Comparison of ENCODE assay signal across 1 cellular context in the genomic region with DNA sequence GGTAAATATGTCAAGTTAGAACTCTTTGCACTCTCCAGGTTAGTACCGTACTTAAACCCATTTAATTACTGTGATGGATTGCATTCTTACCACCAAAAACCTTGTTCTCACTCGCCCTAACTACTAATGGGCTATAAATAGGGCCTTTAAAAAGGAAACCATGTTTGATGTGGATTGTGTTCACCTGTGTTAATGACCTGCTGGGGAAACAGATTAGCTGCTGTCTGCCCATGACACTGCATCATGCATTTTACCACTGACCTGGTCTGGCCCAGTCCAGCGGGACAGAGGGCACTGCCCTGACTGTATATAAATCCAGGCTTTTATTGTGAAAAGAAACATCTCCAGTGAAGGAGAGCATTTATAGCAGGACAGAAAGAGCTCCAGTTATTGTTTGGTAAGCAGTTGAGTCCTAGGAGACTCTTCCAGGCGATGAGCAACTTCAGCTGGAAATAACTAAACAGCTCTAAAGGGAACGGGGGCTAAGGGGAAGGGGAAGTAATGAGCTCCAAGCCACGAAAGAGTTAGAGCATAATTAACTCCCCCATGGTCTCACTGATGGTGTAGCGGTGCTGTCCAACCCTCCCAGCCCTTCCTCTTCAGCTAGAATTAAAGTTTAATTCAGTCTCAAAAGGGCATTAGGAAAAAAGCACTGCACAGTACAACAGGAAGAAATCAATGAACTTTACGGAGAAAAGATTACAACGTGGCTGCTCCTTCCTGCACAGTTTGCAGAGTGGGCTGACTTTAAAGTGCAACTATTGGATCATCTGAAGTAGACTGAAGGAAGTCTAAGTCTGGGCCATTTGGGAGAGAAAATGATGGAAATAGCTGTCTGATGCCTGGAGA.
TF ChIP-seq lines count a peak whose summit lies in the region.

No MANE protein-coding gene starts in this region.

TF ChIP-seq in GM23338, 12 proteins besides CTCF, POLR2A, EP300 and RAD21 (continued from another document):
- TF ChIP-seq, protein P1, sequence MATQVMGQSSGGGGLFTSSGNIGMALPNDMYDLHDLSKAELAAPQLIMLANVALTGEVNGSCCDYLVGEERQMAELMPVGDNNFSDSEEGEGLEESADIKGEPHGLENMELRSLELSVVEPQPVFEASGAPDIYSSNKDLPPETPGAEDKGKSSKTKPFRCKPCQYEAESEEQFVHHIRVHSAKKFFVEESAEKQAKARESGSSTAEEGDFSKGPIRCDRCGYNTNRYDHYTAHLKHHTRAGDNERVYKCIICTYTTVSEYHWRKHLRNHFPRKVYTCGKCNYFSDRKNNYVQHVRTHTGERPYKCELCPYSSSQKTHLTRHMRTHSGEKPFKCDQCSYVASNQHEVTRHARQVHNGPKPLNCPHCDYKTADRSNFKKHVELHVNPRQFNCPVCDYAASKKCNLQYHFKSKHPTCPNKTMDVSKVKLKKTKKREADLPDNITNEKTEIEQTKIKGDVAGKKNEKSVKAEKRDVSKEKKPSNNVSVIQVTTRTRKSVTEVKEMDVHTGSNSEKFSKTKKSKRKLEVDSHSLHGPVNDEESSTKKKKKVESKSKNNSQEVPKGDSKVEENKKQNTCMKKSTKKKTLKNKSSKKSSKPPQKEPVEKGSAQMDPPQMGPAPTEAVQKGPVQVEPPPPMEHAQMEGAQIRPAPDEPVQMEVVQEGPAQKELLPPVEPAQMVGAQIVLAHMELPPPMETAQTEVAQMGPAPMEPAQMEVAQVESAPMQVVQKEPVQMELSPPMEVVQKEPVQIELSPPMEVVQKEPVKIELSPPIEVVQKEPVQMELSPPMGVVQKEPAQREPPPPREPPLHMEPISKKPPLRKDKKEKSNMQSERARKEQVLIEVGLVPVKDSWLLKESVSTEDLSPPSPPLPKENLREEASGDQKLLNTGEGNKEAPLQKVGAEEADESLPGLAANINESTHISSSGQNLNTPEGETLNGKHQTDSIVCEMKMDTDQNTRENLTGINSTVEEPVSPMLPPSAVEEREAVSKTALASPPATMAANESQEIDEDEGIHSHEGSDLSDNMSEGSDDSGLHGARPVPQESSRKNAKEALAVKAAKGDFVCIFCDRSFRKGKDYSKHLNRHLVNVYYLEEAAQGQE (IDR thresholded peaks at IDR 0.05; ENCODE audit: unreplicated experiment): no peak
- TF ChIP-seq CREB1 (CRISPR knock-in tag; IDR thresholded peaks at IDR 0.05; ENCODE audit: low read depth) (no peak), STAT1 (IDR thresholded peaks at IDR 0.05; ENCODE audit: unreplicated experiment) (no peak), POLR2AphosphoS5 (IDR thresholded peaks at IDR 0.05; ENCODE audit: low read depth) (no peak), EZH2phosphoT487 (IDR thresholded peaks at IDR 0.05; ENCODE audit: unreplicated experiment) (no peak)
- TF ChIP-seq, protein P2, sequence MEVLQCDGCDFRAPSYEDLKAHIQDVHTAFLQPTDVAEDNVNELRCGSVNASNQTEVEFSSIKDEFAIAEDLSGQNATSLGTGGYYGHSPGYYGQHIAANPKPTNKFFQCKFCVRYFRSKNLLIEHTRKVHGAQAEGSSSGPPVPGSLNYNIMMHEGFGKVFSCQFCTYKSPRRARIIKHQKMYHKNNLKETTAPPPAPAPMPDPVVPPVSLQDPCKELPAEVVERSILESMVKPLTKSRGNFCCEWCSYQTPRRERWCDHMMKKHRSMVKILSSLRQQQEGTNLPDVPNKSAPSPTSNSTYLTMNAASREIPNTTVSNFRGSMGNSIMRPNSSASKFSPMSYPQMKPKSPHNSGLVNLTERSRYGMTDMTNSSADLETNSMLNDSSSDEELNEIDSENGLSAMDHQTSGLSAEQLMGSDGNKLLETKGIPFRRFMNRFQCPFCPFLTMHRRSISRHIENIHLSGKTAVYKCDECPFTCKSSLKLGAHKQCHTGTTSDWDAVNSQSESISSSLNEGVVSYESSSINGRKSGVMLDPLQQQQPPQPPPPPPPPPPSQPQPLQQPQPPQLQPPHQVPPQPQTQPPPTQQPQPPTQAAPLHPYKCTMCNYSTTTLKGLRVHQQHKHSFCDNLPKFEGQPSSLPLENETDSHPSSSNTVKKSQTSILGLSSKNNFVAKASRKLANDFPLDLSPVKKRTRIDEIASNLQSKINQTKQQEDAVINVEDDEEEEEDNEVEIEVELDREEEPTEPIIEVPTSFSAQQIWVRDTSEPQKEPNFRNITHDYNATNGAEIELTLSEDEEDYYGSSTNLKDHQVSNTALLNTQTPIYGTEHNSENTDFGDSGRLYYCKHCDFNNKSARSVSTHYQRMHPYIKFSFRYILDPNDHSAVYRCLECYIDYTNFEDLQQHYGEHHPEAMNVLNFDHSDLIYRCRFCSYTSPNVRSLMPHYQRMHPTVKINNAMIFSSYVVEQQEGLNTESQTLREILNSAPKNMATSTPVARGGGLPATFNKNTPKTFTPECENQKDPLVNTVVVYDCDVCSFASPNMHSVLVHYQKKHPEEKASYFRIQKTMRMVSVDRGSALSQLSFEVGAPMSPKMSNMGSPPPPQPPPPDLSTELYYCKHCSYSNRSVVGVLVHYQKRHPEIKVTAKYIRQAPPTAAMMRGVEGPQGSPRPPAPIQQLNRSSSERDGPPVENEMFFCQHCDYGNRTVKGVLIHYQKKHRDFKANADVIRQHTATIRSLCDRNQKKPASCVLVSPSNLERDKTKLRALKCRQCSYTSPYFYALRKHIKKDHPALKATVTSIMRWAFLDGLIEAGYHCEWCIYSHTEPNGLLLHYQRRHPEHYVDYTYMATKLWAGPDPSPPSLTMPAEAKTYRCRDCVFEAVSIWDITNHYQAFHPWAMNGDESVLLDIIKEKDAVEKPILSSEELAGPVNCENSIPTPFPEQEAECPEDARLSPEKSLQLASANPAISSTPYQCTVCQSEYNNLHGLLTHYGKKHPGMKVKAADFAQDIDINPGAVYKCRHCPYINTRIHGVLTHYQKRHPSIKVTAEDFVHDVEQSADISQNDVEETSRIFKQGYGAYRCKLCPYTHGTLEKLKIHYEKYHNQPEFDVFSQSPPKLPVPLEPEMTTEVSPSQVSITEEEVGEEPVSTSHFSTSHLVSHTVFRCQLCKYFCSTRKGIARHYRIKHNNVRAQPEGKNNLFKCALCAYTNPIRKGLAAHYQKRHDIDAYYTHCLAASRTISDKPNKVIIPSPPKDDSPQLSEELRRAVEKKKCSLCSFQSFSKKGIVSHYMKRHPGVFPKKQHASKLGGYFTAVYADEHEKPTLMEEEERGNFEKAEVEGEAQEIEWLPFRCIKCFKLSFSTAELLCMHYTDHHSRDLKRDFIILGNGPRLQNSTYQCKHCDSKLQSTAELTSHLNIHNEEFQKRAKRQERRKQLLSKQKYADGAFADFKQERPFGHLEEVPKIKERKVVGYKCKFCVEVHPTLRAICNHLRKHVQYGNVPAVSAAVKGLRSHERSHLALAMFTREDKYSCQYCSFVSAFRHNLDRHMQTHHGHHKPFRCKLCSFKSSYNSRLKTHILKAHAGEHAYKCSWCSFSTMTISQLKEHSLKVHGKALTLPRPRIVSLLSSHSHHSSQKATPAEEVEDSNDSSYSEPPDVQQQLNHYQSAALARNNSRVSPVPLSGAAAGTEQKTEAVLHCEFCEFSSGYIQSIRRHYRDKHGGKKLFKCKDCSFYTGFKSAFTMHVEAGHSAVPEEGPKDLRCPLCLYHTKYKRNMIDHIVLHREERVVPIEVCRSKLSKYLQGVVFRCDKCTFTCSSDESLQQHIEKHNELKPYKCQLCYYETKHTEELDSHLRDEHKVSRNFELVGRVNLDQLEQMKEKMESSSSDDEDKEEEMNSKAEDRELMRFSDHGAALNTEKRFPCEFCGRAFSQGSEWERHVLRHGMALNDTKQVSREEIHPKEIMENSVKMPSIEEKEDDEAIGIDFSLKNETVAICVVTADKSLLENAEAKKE (CRISPR knock-in tag; IDR thresholded peaks at IDR 0.05): no peak
- TF ChIP-seq, protein P3, sequence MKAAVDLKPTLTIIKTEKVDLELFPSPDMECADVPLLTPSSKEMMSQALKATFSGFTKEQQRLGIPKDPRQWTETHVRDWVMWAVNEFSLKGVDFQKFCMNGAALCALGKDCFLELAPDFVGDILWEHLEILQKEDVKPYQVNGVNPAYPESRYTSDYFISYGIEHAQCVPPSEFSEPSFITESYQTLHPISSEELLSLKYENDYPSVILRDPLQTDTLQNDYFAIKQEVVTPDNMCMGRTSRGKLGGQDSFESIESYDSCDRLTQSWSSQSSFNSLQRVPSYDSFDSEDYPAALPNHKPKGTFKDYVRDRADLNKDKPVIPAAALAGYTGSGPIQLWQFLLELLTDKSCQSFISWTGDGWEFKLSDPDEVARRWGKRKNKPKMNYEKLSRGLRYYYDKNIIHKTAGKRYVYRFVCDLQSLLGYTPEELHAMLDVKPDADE (IDR thresholded peaks at IDR 0.05): no peak
